In the genomic region with DNA sequence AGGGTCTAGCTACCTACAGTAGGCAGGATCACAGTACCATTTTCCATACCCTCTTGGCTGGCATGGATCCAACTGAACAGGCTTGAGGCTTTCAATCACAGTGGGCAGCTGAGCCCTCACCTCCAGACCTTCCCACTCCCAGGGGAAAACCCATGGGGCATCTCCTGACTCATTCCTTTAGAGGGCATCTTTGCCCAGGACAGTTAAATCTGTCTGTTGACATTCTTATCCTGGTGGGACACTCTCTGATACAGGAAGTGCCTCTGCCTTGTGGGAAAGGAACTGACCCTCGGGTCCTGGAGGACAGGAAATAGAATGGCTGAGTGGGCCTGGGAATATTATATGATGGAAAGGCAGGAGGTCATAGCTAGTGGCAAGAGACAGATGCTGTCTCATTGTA, we compare ENCODE assay signal across 1 cellular context.
TF ChIP-seq lines count a peak whose summit lies in the region.

No MANE protein-coding gene starts in this region.

TF ChIP-seq in IMR-90, 13 proteins besides CTCF, POLR2A, EP300 and RAD21:
- TF ChIP-seq CEBPB (IDR thresholded peaks at IDR 0.05; ENCODE audit: low read depth, low read length) (no peak), FOS (IDR thresholded peaks at IDR 0.05; ENCODE audit: low read depth, low read length) (no peak), CHD1 (IDR thresholded peaks at IDR 0.05; ENCODE audit: low read depth, low read length) (no peak), MXI1 (IDR thresholded peaks at IDR 0.05; ENCODE audit: borderline replicate concordance, low read depth, low read length) (no peak), RCOR1 (IDR thresholded peaks at IDR 0.05; ENCODE audit: insufficient replicate concordance, low read length) (no peak), MAFK (IDR thresholded peaks at IDR 0.05; ENCODE audit: low read depth, low read length) (no peak), MAZ (IDR thresholded peaks at IDR 0.05; ENCODE audit: borderline replicate concordance, low read depth, low read length) (no peak), SMC3 (IDR thresholded peaks at IDR 0.05; ENCODE audit: low read depth, low read length) (no peak), NFE2L2 (IDR thresholded peaks at IDR 0.05; ENCODE audit: low read depth, low read length) (no peak), RFX5 (IDR thresholded peaks at IDR 0.05; ENCODE audit: low read depth, low read length) (no peak), BHLHE40 (IDR thresholded peaks at IDR 0.05; ENCODE audit: low read depth, low read length) (no peak)
- TF ChIP-seq, protein P1, sequence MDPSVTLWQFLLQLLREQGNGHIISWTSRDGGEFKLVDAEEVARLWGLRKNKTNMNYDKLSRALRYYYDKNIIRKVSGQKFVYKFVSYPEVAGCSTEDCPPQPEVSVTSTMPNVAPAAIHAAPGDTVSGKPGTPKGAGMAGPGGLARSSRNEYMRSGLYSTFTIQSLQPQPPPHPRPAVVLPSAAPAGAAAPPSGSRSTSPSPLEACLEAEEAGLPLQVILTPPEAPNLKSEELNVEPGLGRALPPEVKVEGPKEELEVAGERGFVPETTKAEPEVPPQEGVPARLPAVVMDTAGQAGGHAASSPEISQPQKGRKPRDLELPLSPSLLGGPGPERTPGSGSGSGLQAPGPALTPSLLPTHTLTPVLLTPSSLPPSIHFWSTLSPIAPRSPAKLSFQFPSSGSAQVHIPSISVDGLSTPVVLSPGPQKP (IDR thresholded peaks at IDR 0.05; ENCODE audit: borderline replicate concordance, low read depth, low read length) = no peak
- TF ChIP-seq, protein P2, sequence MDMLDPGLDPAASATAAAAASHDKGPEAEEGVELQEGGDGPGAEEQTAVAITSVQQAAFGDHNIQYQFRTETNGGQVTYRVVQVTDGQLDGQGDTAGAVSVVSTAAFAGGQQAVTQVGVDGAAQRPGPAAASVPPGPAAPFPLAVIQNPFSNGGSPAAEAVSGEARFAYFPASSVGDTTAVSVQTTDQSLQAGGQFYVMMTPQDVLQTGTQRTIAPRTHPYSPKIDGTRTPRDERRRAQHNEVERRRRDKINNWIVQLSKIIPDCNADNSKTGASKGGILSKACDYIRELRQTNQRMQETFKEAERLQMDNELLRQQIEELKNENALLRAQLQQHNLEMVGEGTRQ (IDR thresholded peaks at IDR 0.05; ENCODE audit: low read depth, low read length) = no peak
